In the genomic region with DNA sequence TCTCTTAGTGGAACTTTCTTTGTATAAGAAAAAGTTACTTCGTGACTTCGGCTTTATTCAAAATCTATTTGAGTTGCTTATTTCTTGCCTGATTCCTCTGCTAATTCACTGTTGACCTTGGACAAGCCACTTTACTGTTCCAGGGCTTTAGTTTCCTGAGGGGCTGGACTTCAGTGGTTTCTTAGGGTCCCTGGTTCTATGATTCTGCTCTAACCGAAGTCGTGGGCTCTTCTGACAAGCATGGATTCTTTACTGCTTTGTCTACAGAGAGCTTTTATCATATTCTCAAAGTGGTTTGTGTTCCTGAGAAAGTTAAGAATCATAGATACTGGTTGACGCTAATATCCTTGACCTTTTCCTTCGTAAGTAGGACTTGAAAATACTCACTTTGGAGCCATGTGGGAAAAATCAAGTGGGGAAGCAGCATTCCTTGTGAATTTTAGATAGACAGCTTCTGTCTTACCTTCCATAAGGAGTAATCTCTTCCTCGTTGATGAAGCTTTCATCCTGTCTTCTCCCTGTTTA, we compare ENCODE assay signal across 9 cellular contexts. TPM values are rescaled to one million over a fixed set of nuclear protein-coding genes. Genes with fewer than 3 reads are reported as not detected.
DNase-seq lines count a peak whose midpoint lies in the region; ATAC-seq and TF ChIP-seq lines count a peak whose summit lies in the region.
"Had no signal": no experiment of that assay in that cellular context is flagged by ENCODE, and none has a peak within 500 bp of the region (broad histone marks: within the 10 kb centered on the region; RNA-seq: fewer than 3 reads in every experiment).

No MANE protein-coding gene starts in this region.

- no peak for DNase-seq in CD4-positive, CD25-positive, alpha-beta regulatory T cell
- DNase-seq in MG63 (no peak), neural crest cell (ENCODE audit: low read depth, low spot score) (no peak), glomerular visceral epithelial cell (ENCODE audit: extremely low spot score) (no peak), WERI-Rb-1 (no peak), DMS 273 treated with DMSO at 0.1 percent for 48 hours (lab: John Stamatoyannopoulos, UW) (no peak)
- DNase-seq: MV-4-11 had no signal

- H3K4me3 ChIP-seq in CD4-positive, CD25-positive, alpha-beta regulatory T cell (ENCODE audit: low read depth, low read length), result peak overlapping the region; percentile 85
- H3K4me3 ChIP-seq in MG63 (peak overlapping the region; percentile 65), WERI-Rb-1 (ENCODE audit: low read depth, low read length) (no peak overlapping the region; the same call in 1 of the 2 replicates)

- peak overlapping the region; percentile 86 to 98 (median 94) for H3K4me3 Mint-ChIP-seq in CD4-positive, CD25-positive, alpha-beta regulatory T cell
- peak overlapping the region; percentile 96 for H3K4me3 Mint-ChIP-seq in dendritic cell treated with granulocyte-macrophage colony-stimulating factor and Interleukin-4, amounts not matched to agents 40 ng/mL and 50 ng/mL, for 4 days
- H3K4me3 Mint-ChIP-seq in neural crest cell, result peak overlapping the region; percentile 96

- TF ChIP-seq CTCF in neural crest cell (conservative IDR thresholded peaks at IDR 0.05), result no peak
- TF ChIP-seq CTCF in WERI-Rb-1 (IDR thresholded peaks at IDR 0.05; ENCODE audit: low read depth, low read length), result no peak

- no peak for ATAC-seq in CD4-positive, CD25-positive, alpha-beta regulatory T cell (ENCODE audit: low read depth in 2 of 2)
- no peak for ATAC-seq in GM21723 (IDR thresholded peaks at IDR 0.05; ENCODE audit: unreplicated experiment)

- no peaks in the 10 kb centered on the region for H3K9me3 ChIP-seq in CD4-positive, CD25-positive, alpha-beta regulatory T cell (ENCODE audit: control insufficient read depth in 2 of 2, low read length in 2 of 2)
- no peaks in the 10 kb centered on the region for H3K9me3 ChIP-seq in MG63
- H3K9me3 ChIP-seq in WERI-Rb-1 (ENCODE audit: severe bottlenecking), result no peaks in the 10 kb centered on the region

- no peak overlapping the region for H3K27ac ChIP-seq in CD4-positive, CD25-positive, alpha-beta regulatory T cell (ENCODE audit: insufficient read depth, low read length, poor library complexity, severe bottlenecking)
- no peak overlapping the region for H3K27ac ChIP-seq in WERI-Rb-1

- H3K9me3 Mint-ChIP-seq in CD4-positive, CD25-positive, alpha-beta regulatory T cell, result peaks cover 0 to 1% (median 0%) of the 10 kb centered on the region in 7 donors
- H3K9me3 Mint-ChIP-seq in dendritic cell treated with granulocyte-macrophage colony-stimulating factor and Interleukin-4, amounts not matched to agents 40 ng/mL and 50 ng/mL, for 4 days, result no peaks in the 10 kb centered on the region
- H3K9me3 Mint-ChIP-seq in neural crest cell, result no peaks in the 10 kb centered on the region

- peaks cover 20 to 52% (median 36%) of the 10 kb centered on the region in 4 donors for H3K4me1 Mint-ChIP-seq in CD4-positive, CD25-positive, alpha-beta regulatory T cell
- peaks cover 34% of the 10 kb centered on the region for H3K4me1 Mint-ChIP-seq in dendritic cell treated with granulocyte-macrophage colony-stimulating factor and Interleukin-4, amounts not matched to agents 40 ng/mL and 50 ng/mL, for 4 days (ENCODE audit: low read depth)
- peaks cover 36% of the 10 kb centered on the region for H3K4me1 Mint-ChIP-seq in neural crest cell

- H3K27me3 ChIP-seq in CD4-positive, CD25-positive, alpha-beta regulatory T cell (ENCODE audit: control insufficient read depth, insufficient read depth, low read length), result no peaks in the 10 kb centered on the region
- H3K27me3 ChIP-seq in MG63, result no peaks in the 10 kb centered on the region
- H3K27me3 ChIP-seq in WERI-Rb-1 (ENCODE audit: insufficient read depth, low read depth, severe bottlenecking), result no peaks in the 10 kb centered on the region

- intact Hi-C loops in dendritic cell treated with granulocyte-macrophage colony-stimulating factor and Interleukin-4, amounts not matched to agents 40 ng/mL and 50 ng/mL, for 4 days (cut with micrococcal nuclease), result loop anchor here (5.0 kb wide), 1 partner anchor 283 kb away; no protein-coding TSS in a partner anchor

- H3K36me3 ChIP-seq in CD4-positive, CD25-positive, alpha-beta regulatory T cell (ENCODE audit: control insufficient read depth, insufficient read depth, low read length), result no peaks in the 10 kb centered on the region
- H3K36me3 ChIP-seq in MG63 (no peaks in the 10 kb centered on the region), WERI-Rb-1 (peaks cover 7% of the 10 kb centered on the region)

- peaks cover 5% of the 10 kb centered on the region for H3K36me3 Mint-ChIP-seq in CD4-positive, CD25-positive, alpha-beta regulatory T cell
- H3K36me3 Mint-ChIP-seq in dendritic cell treated with granulocyte-macrophage colony-stimulating factor and Interleukin-4, amounts not matched to agents 40 ng/mL and 50 ng/mL, for 4 days (ENCODE audit: low read depth), result peaks cover 12% of the 10 kb centered on the region
- H3K36me3 Mint-ChIP-seq in neural crest cell (ENCODE audit: low read depth), result peaks cover 2% of the 10 kb centered on the region

- H3K4me1 ChIP-seq in CD4-positive, CD25-positive, alpha-beta regulatory T cell (ENCODE audit: control insufficient read depth, insufficient read depth, low read length, poor library complexity, severe bottlenecking), result peaks cover 39% of the 10 kb centered on the region

- H3K27ac Mint-ChIP-seq in CD4-positive, CD25-positive, alpha-beta regulatory T cell, result peak overlapping the region; percentile 44 to 79 (median 67)
- peak overlapping the region; percentile 58 for H3K27ac Mint-ChIP-seq in dendritic cell treated with granulocyte-macrophage colony-stimulating factor and Interleukin-4, amounts not matched to agents 40 ng/mL and 50 ng/mL, for 4 days
- H3K27ac Mint-ChIP-seq in neural crest cell (ENCODE audit: unreplicated experiment), result no peak overlapping the region

- H3K27me3 Mint-ChIP-seq in CD4-positive, CD25-positive, alpha-beta regulatory T cell, result peaks cover 5% of the 10 kb centered on the region
- H3K27me3 Mint-ChIP-seq in dendritic cell treated with granulocyte-macrophage colony-stimulating factor and Interleukin-4, amounts not matched to agents 40 ng/mL and 50 ng/mL, for 4 days, result peaks cover 7% of the 10 kb centered on the region
- H3K27me3 Mint-ChIP-seq in neural crest cell (ENCODE audit: low read depth), result peaks cover 4% of the 10 kb centered on the region

RNA-seq across cellular contexts. Expression of gene EXOSC2, which starts 21.1 kb away (rescaled TPM):
- total RNA-seq in CD4-positive, CD25-positive, alpha-beta regulatory T cell, result 47.1 TPM
- 10 to 100 TPM; 24.1 to 30.0 (median 28.5) TPM for polyA plus RNA-seq in CD4-positive, CD25-positive, alpha-beta regulatory T cell
- 31.4 and 46.4 TPM in 2 replicates for total RNA-seq in MG63 (2014; rRNA removed; shearing (Covaris generic); ENCODE audit: low replicate concordance)
- total RNA-seq in neural crest cell, result 98.8 and 103 TPM in 2 replicates

RNA-seq across cellular contexts. Expression of gene PRDM12, which starts 50.3 kb away (rescaled TPM):
- total RNA-seq in CD4-positive, CD25-positive, alpha-beta regulatory T cell, result not detected
- polyA plus RNA-seq in CD4-positive, CD25-positive, alpha-beta regulatory T cell, result under 1 TPM in 1 of 4 donors, not detected in 3; 0.10 TPM
- not detected in 2 replicates for total RNA-seq in MG63 (2014; rRNA removed; shearing (Covaris generic); ENCODE audit: low replicate concordance)
- total RNA-seq in neural crest cell, result 2.2 and 2.5 TPM in 2 replicates
